In genomic region chr12:53078425-53079225, GRCh38 we compare ENCODE assay signal across 8 cellular contexts. TPM values are rescaled to one million over a fixed set of nuclear protein-coding genes. Genes with fewer than 3 reads are reported as not detected.
DNase-seq lines count a peak whose midpoint lies in the region; ATAC-seq and TF ChIP-seq lines count a peak whose summit lies in the region.

No MANE protein-coding gene starts in this region.

- ATAC-seq in Right ventricle myocardium inferior = no peak
- peak; percentile 32 for ATAC-seq in HG03175 (IDR thresholded peaks at IDR 0.05; ENCODE audit: unreplicated experiment)
- ATAC-seq in effector memory CD8-positive, alpha-beta T cell (replicated peaks) = peak; percentile 44

- H3K9me3 ChIP-seq in cardiac muscle cell (ENCODE audit: low read depth) = no peaks in the 10 kb centered on the region
- no peaks in the 10 kb centered on the region for H3K9me3 ChIP-seq in neural cell (ENCODE audit: low read length)

- H2AFZ ChIP-seq in neural cell (ENCODE audit: low read depth, low read length) = peak overlapping the region; percentile 27

- no peaks in the 10 kb centered on the region for H3K27me3 Mint-ChIP-seq in effector memory CD8-positive, alpha-beta T cell

- H3K9me2 ChIP-seq in neural cell (ENCODE audit: insufficient read depth, low read length) = no peaks in the 10 kb centered on the region

- peaks cover 38 to 55% of the 10 kb centered on the region in 2 donors for H3K4me1 Mint-ChIP-seq in effector memory CD8-positive, alpha-beta T cell (ENCODE audit: low read depth in 2 of 2)

- peaks cover 45% of the 10 kb centered on the region for H3K36me3 Mint-ChIP-seq in effector memory CD8-positive, alpha-beta T cell (ENCODE audit: insufficient read depth)

- H3K9ac ChIP-seq in neural cell (ENCODE audit: low read length) = peak overlapping the region; percentile 90

- DNase-seq in cardiac muscle cell (ENCODE audit: low read depth in 1 of 2, low spot score in 1 of 2) (no peak), Right ventricle myocardium inferior (ENCODE audit: missing footprints) (no peak), SW480 (ENCODE audit: low spot score) (peak; percentile 69), DMS153 treated with DMSO at 0.1 percent for 48 hours (lab: John Stamatoyannopoulos, UW; ENCODE audit: unreplicated experiment) (no peak), SW 1271 (lab: John Stamatoyannopoulos, UW) (no peak)
- DNase-seq in effector memory CD8-positive, alpha-beta T cell = peak in 2 of 3 experiments; percentile 36 to 44

- TF ChIP-seq RAD21 in neural cell (conservative IDR thresholded peaks at IDR 0.05) = no peak

- H3K27ac ChIP-seq in cardiac muscle cell (peak overlapping the region; percentile 74), neural cell (ENCODE audit: low read length) (peak overlapping the region; percentile 89)

- H3K36me3 ChIP-seq in cardiac muscle cell = peaks cover 3% of the 10 kb centered on the region
- peaks cover 5% of the 10 kb centered on the region for H3K36me3 ChIP-seq in neural cell (ENCODE audit: insufficient read depth, low read length)

- TF ChIP-seq CTCF in cardiac muscle cell (IDR thresholded peaks at IDR 0.05; ENCODE audit: low read depth, low read length) = no peak
- no peak for TF ChIP-seq CTCF in neural cell (IDR thresholded peaks at IDR 0.05; ENCODE audit: poor library complexity, severe bottlenecking)

- no peaks in the 10 kb centered on the region for H4K20me1 ChIP-seq in neural cell (ENCODE audit: insufficient read depth)

- peak overlapping the region; percentile 86 to 97 for H3K4me3 Mint-ChIP-seq in effector memory CD8-positive, alpha-beta T cell

- peaks cover 4% of the 10 kb centered on the region for H3F3A ChIP-seq in neural cell (ENCODE audit: insufficient read depth, low read length, poor library complexity, severe bottlenecking)

- H3K27me3 ChIP-seq in cardiac muscle cell (no peaks in the 10 kb centered on the region), neural cell (ENCODE audit: insufficient read depth, low read depth, low read length) (no peaks in the 10 kb centered on the region)

- H3K4me3 ChIP-seq in cardiac muscle cell (peak overlapping the region; percentile 33), neural cell (ENCODE audit: low read length) (peak overlapping the region; percentile 78)

- peaks cover 12% of the 10 kb centered on the region for H3K79me2 ChIP-seq in neural cell (replicated peaks; ENCODE audit: insufficient read depth, low read length)

- H3K27ac Mint-ChIP-seq in effector memory CD8-positive, alpha-beta T cell = peak overlapping the region; percentile 94 to 98

- H3K4me1 ChIP-seq in cardiac muscle cell (ENCODE audit: low read depth) = peaks cover 30% of the 10 kb centered on the region

- intact Hi-C loops in Right ventricle myocardium inferior (cut with DNase I) = loop anchor here (2.0 kb wide), 1 partner anchor 18 kb away; the partner anchor contains the start of gene IGFBP6

- H3K4me2 ChIP-seq in neural cell (ENCODE audit: low read length) = peak overlapping the region; percentile 84

- no peaks in the 10 kb centered on the region for H3K9me3 Mint-ChIP-seq in effector memory CD8-positive, alpha-beta T cell

- TF ChIP-seq EP300 in neural cell (conservative IDR thresholded peaks at IDR 0.05; ENCODE audit: poor library complexity, severe bottlenecking) = no peak

TF ChIP-seq in neural cell, 6 proteins besides CTCF, POLR2A, EP300 and RAD21:
- TF ChIP-seq POLR2AphosphoS5 (IDR thresholded peaks at IDR 0.05) = no peak
- peak; percentile 62 for TF ChIP-seq MXI1 (conservative IDR thresholded peaks at IDR 0.05; ENCODE audit: poor library complexity, severe bottlenecking)

RNA-seq across cellular contexts. Expression of gene SPRYD3, which starts 0.6 kb away (rescaled TPM):
- total RNA-seq in cardiac muscle cell (14.8 and 15.8 TPM in 2 replicates), Right ventricle myocardium inferior (41.0 TPM)
- polyA plus RNA-seq in cardiac muscle cell (17.6 and 19.4 TPM in 2 replicates), neural cell (20.8 and 21.0 TPM in 2 replicates)
- 31.4 and 34.6 TPM in 2 replicates for polyA minus RNA-seq in neural cell

RNA-seq across cellular contexts. Expression of gene IGFBP6, which starts 18.8 kb away (rescaled TPM):
- total RNA-seq in cardiac muscle cell (58.9 and 105 TPM in 2 replicates), Right ventricle myocardium inferior (54.3 TPM)
- polyA plus RNA-seq in cardiac muscle cell (75.4 and 109 TPM in 2 replicates), neural cell (0.26 TPM in 1 of 2 replicates, not detected in the other)
- not detected in 2 replicates for polyA minus RNA-seq in neural cell

RNA-seq across cellular contexts. Expression of gene SOAT2, which starts 24.7 kb away (rescaled TPM):
- total RNA-seq in cardiac muscle cell (0.57 and 1.6 TPM in 2 replicates), Right ventricle myocardium inferior (not detected)
- polyA plus RNA-seq in cardiac muscle cell (1.3 and 1.9 TPM in 2 replicates), neural cell (not detected in 2 replicates)
- polyA minus RNA-seq in neural cell = not detected in 2 replicates

RNA-seq across cellular contexts. Expression of gene TNS2, which starts 28.8 kb away (rescaled TPM):
- total RNA-seq in cardiac muscle cell = 3.9 and 4.5 TPM in 2 replicates
- 2.2 and 5.1 TPM in 2 replicates for polyA plus RNA-seq in cardiac muscle cell
- 122 TPM for total RNA-seq in Right ventricle myocardium inferior
- 4.2 and 7.9 TPM in 2 replicates for polyA plus RNA-seq in neural cell
- 5.2 and 7.5 TPM in 2 replicates for polyA minus RNA-seq in neural cell

Comparison
In these comparisons a context has a peak if more than half of its experiments do, and no peak if none do; other contexts are left out.
1. DNase-seq: peak in SW480 (single experiment) and effector memory CD8-positive, alpha-beta T cell (2 of 3); none in cardiac muscle cell (0 of 2), Right ventricle myocardium inferior (single experiment), DMS153 treated with DMSO at 0.1 percent for 48 hours (single experiment) and SW 1271 (0 of 2).